Comparison of ENCODE assay signal across 24 cellular contexts in genomic region chr4:7797330-7797729, GRCh38.
"Had no signal": no experiment of that assay in that cellular context is flagged by ENCODE, and none has a peak within 500 bp of the region (broad histone marks: within the 10 kb centered on the region; RNA-seq: fewer than 3 reads in every experiment).

No MANE protein-coding gene starts in this region.

- H3K9me3 Mint-ChIP-seq: activated CD4-positive, alpha-beta T cell treated with anti-CD3 and anti-CD28 coated beads, Interleukin-2, amount 10 ng/mL, durations not matched to agents 24 days and 14 days; activated naive CD4-positive, alpha-beta T cell treated with anti-CD3 and anti-CD28 coated beads, Interleukin-2, amount 10 ng/mL, durations not matched to agents 7 days and 5 days; activated T-helper 1 cell treated with anti-CD3 and anti-CD28 coated beads, Interleukin-12 subunit alpha, Interleukin-12 subunit beta, Interleukin-2, Interleukin-4 antibody, amounts not matched to agents 30 ng/mL and 10 ng/mL and 1 ng/mL, durations not matched to agents 14 hours and 24 hours and 36 hours; T-helper 2 cell treated with Interferon-gamma antibody and Interleukin-4, amounts not matched to agents 5 μg/mL and 100 μg/mL, for 36 hours had no signal

- DNase-seq: activated CD4-positive, alpha-beta T cell treated with anti-CD3 and anti-CD28 coated beads, Interleukin-2, amount 10 ng/mL, durations not matched to agents 24 days and 14 days; activated CD4-positive, alpha-beta T cell treated with anti-CD3 and anti-CD28 coated beads, Interleukin-2, amount 50 U/mL, for 4 hours; activated CD8-positive, alpha-beta memory T cell treated with anti-CD3 and anti-CD28 coated beads, Interleukin-2, amount 50 U/mL, for 4 hours; activated effector memory CD4-positive, alpha-beta T cell treated with Interleukin-2 at 50 U/mL for 16 hours; activated naive CD4-positive, alpha-beta T cell treated with anti-CD3 and anti-CD28 coated beads, Interleukin-2, amount 10 ng/mL, durations not matched to agents 7 days and 5 days; activated T-cell treated with anti-CD3 and anti-CD28 coated beads for 4 hours; body of pancreas; cerebellar nuclear complex; Kasumi-1; KG1; MG63; MV-4-11; NCI-H1092; NCI-H1436 treated with DMSO at 0.1 percent for 48 hours; NCI-H1694 treated with DMSO at 0.1 percent for 48 hours; NCI-H2029; NCI-H345; NCI-H524 treated with DMSO at 0.1 percent for 48 hours; SHP77; SJCRH30 had no signal

- ATAC-seq: body of pancreas, Panc1 had no signal

- H3K27me3 Mint-ChIP-seq: activated CD4-positive, alpha-beta T cell treated with anti-CD3 and anti-CD28 coated beads, Interleukin-2, amount 10 ng/mL, durations not matched to agents 24 days and 14 days; activated naive CD4-positive, alpha-beta T cell treated with anti-CD3 and anti-CD28 coated beads, Interleukin-2, amount 10 ng/mL, durations not matched to agents 7 days and 5 days; activated naive CD8-positive, alpha-beta T cell had no signal

- H3K27ac Mint-ChIP-seq: activated CD4-positive, alpha-beta T cell treated with anti-CD3 and anti-CD28 coated beads, Interleukin-2, amount 10 ng/mL, durations not matched to agents 24 days and 14 days; activated naive CD4-positive, alpha-beta T cell treated with anti-CD3 and anti-CD28 coated beads, Interleukin-2, amount 10 ng/mL, durations not matched to agents 7 days and 5 days; activated naive CD8-positive, alpha-beta T cell; activated T-helper 1 cell treated with anti-CD3 and anti-CD28 coated beads, Interleukin-12 subunit alpha, Interleukin-12 subunit beta, Interleukin-2, Interleukin-4 antibody, amounts not matched to agents 30 ng/mL and 10 ng/mL and 1 ng/mL, durations not matched to agents 14 hours and 24 hours and 36 hours; T-helper 2 cell treated with Interferon-gamma antibody and Interleukin-4, amounts not matched to agents 5 μg/mL and 100 μg/mL, for 36 hours had no signal

- H3K4me3 Mint-ChIP-seq: activated CD4-positive, alpha-beta T cell treated with anti-CD3 and anti-CD28 coated beads, Interleukin-2, amount 10 ng/mL, durations not matched to agents 24 days and 14 days; activated naive CD4-positive, alpha-beta T cell treated with anti-CD3 and anti-CD28 coated beads, Interleukin-2, amount 10 ng/mL, durations not matched to agents 7 days and 5 days; activated naive CD8-positive, alpha-beta T cell; activated T-helper 1 cell treated with anti-CD3 and anti-CD28 coated beads, Interleukin-12 subunit alpha, Interleukin-12 subunit beta, Interleukin-2, Interleukin-4 antibody, amounts not matched to agents 30 ng/mL and 10 ng/mL and 1 ng/mL, durations not matched to agents 14 hours and 24 hours and 36 hours; T-helper 2 cell treated with Interferon-gamma antibody and Interleukin-4, amounts not matched to agents 5 μg/mL and 100 μg/mL, for 36 hours had no signal
